In genomic region chr5:112737472-112738179, GRCh38 we compare ENCODE assay signal across 8 cellular contexts. TPM values are rescaled to one million over a fixed set of nuclear protein-coding genes. Genes with fewer than 3 reads are reported as not detected.
DNase-seq lines count a peak whose midpoint lies in the region; ATAC-seq and TF ChIP-seq lines count a peak whose summit lies in the region.

TSS of gene APC (plus strand) at chr5:112737885. CDS start at chr5:112754891, 17,006 bp downstream.

- no peaks in the 10 kb centered on the region for H3K9me3 ChIP-seq in transverse colon

- peaks cover 3 to 27% (median 8%) of the 10 kb centered on the region in 4 donors for H3K4me1 ChIP-seq in transverse colon

- in situ Hi-C loops in transverse colon (cut with MboI; ENCODE audit: low pct_ligation_motif_present in 1 of 4, low pct_unique_long_range_greater_than_20kb in 1 of 4, low sequenced_read_pairs in 3 of 4), result no loop called here

- no peaks in the 10 kb centered on the region for H3K36me3 ChIP-seq in transverse colon

- intact Hi-C loops in left cardiac atrium (cut with DNase I) (loop anchor here in 1 of 2 donors (2.0 kb wide), 1 partner anchor 29 kb away; no protein-coding TSS in a partner anchor), posterior cingulate gyrus (cut with DNase I) (loop anchor here (1.0 kb wide), 1 partner anchor 30 kb away; no protein-coding TSS in a partner anchor), transverse colon (cut with DNase I; ENCODE audit: low total_unique reads) (no loop called here)

- peak; percentile 24 for TF ChIP-seq POLR2A in transverse colon (IDR thresholded peaks at IDR 0.05)

- peak within 1 kb of the TSS; percentile 90 for H3K4me3 ChIP-seq in GM12865 (ENCODE audit: low read depth, low read length)
- peak within 1 kb of the TSS; percentile 35 to 65 (median 42) for H3K4me3 ChIP-seq in transverse colon

- TF ChIP-seq CTCF in GM12865 (IDR thresholded peaks at IDR 0.05; ENCODE audit: insufficient read depth, low read depth, low read length, missing control alignments), result no peak
- TF ChIP-seq CTCF in transverse colon (IDR thresholded peaks at IDR 0.05), result peak in 3 of 5 experiments; percentile 11 to 41 (median 33)

- TF ChIP-seq EP300 in transverse colon (IDR thresholded peaks at IDR 0.05; ENCODE audit: low read depth), result no peak

- DNase-seq in GM12865 (ENCODE audit: low read depth), result peak; percentile 91
- peak; percentile 27 for DNase-seq in NCI-H1436 treated with DMSO at 0.1 percent for 48 hours (lab: John Stamatoyannopoulos, UW)
- DNase-seq in T-helper 1 cell, result peak; percentile 65 to 75 (median 72)
- DNase-seq in amniotic epithelial cell (ENCODE audit: low read depth), result peak; percentile 81
- DNase-seq in left cardiac atrium, result peak; percentile 97
- peak; percentile 98 to 100 (median 99) for DNase-seq in posterior cingulate gyrus
- peak; percentile 89 for DNase-seq in transverse colon

- peak within 1 kb of the TSS; percentile 60 to 79 (median 66) for H3K27ac ChIP-seq in transverse colon

- peak; percentile 100 for ATAC-seq in HG02610 (IDR thresholded peaks at IDR 0.05; ENCODE audit: unreplicated experiment)
- peak; percentile 100 for ATAC-seq in left cardiac atrium

- H3K27me3 ChIP-seq in transverse colon, result no peaks in the 10 kb centered on the region

- 0% methylated on average over 2 to 26 of the region's 36 CpGs for WGBS in transverse colon (ENCODE audit: low coverage in 1 of 2), 2 donors

RNA-seq across cellular contexts. Expression of gene APC, which starts in this region (rescaled TPM):
- 10 to 100 TPM; 36.8 to 37.1 TPM for total RNA-seq in left cardiac atrium
- 100 to 1,000 TPM in 1 of 4 donors, 10 to 100 TPM in 3; 77.8 to 109 (median 85.7) TPM for total RNA-seq in transverse colon

Comparison
In these comparisons a context has a peak if more than half of its experiments do, and no peak if none do; other contexts are left out.
1. Peak in every context shown above with its lines: DNase-seq, ATAC-seq, H3K4me3 ChIP-seq and H3K27ac ChIP-seq.
2. DNase-seq: peak in every context shown above with its lines; median percentile 99 in posterior cingulate gyrus; 97 in left cardiac atrium; 91 in GM12865; 89 in transverse colon; 81 in amniotic epithelial cell; 72 in T-helper 1 cell; 27 in NCI-H1436 treated with DMSO at 0.1 percent for 48 hours.